ENCODE assay signal across 20 cellular contexts in genomic region chr10:77139746-77140145, GRCh38.
"Had no signal": no experiment of that assay in that cellular context is flagged by ENCODE, and none has a peak within 500 bp of the region (broad histone marks: within the 10 kb centered on the region; RNA-seq: fewer than 3 reads in every experiment).

No MANE protein-coding gene starts in this region.

- ATAC-seq: Panc1, PC-3 had no signal

- H3K4me1 Mint-ChIP-seq: IgD-negative memory B cell had no signal

- H3K4me3 Mint-ChIP-seq: IgD-negative memory B cell had no signal

- H3K27ac ChIP-seq: RWPE1 had no signal

- DNase-seq: KBM-7; MV-4-11; NCI-H1048; NCI-H1105; NCI-H1417; NCI-H1436 treated with DMSO at 0.1 percent for 48 hours; NCI-H1694; NCI-H187 treated with DMSO at 0.1 percent for 48 hours; NCI-H2029 treated with DMSO at 0.1 percent for 48 hours; NCI-H345; NCI-H446 treated with DMSO at 0.1 percent for 48 hours; NCI-H510A treated with DMSO at 0.1 percent for 48 hours; NCI-H526; NCI-H82; NK-92 treated with Interleukin-12 subunit alpha and Interleukin-12 subunit beta, amount 100 ng/mL, for 24 hours; PC-3; SHP77 had no signal

- H3K27me3 Mint-ChIP-seq: IgD-negative memory B cell had no signal
